8 cellular contexts compared by ENCODE assay signal in the genomic region with DNA sequence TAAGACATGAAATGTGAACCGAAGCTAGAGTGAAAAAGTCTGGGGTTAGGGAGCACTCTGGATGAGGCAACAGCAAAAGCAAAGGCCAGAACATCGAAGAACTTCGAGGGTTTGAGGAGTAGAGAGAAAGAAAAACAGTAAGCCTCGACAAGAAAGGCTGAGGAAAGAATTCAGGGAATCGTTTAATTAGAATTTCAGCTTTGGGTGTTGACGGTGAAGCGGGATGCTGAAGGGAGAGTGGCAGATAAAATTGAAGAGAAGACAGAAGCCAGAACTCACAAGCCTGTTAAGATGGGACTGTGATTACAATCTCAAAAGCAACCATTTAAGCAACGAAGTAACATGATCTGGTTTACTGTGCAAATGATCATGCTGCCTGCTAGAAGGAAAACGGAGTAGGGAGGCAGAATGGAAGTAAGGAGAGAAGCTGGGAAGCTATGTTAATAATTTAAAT. TPM values are rescaled to one million over a fixed set of nuclear protein-coding genes. Genes with fewer than 3 reads are reported as not detected.
DNase-seq lines count a peak whose midpoint lies in the region; ATAC-seq and TF ChIP-seq lines count a peak whose summit lies in the region.

No MANE protein-coding gene starts in this region.

- no peaks in the 10 kb centered on the region for H4K20me1 ChIP-seq in PC-3 (ENCODE audit: low read length)

- H3K27me3 ChIP-seq in PC-3 (ENCODE audit: low read length) (no peaks in the 10 kb centered on the region), esophagus muscularis mucosa (no peaks in the 10 kb centered on the region), rectal smooth muscle tissue (ENCODE audit: control insufficient read depth, insufficient read depth, low read length) (no peaks in the 10 kb centered on the region)

- WGBS in esophagus muscularis mucosa: 36% methylated on average over 9 of the region's 9 CpGs

- TF ChIP-seq POLR2A in esophagus muscularis mucosa (IDR thresholded peaks at IDR 0.05; ENCODE audit: low read depth): no peak

- intact Hi-C loops in PC-3 (cut with micrococcal nuclease): no loop called here
- intact Hi-C loops in esophagus muscularis mucosa (cut with DNase I): no loop called here

- no peaks in the 10 kb centered on the region for H3F3A ChIP-seq in PC-3 (ENCODE audit: low read length, unreplicated experiment)

- POLR2A ChIA-PET in PC-3 (lab: Charles Lee; ENCODE audit: unreplicated experiment): interaction anchor here (0.6 to 1.3 kb wide), 3 partner anchors 16 to 307 kb away, joined by 5 to 10 read pairs (median 8); no protein-coding TSS in a partner anchor

- H3K9me3 ChIP-seq in PC-3 (ENCODE audit: low read length) (no peaks in the 10 kb centered on the region), esophagus muscularis mucosa (no peaks in the 10 kb centered on the region)

- TF ChIP-seq CTCF in PC-3 (conservative IDR thresholded peaks at IDR 0.05; ENCODE audit: low read depth, low read length) (no peak), esophagus muscularis mucosa (IDR thresholded peaks at IDR 0.05) (no peak)

- H3K36me3 ChIP-seq in PC-3 (ENCODE audit: low read depth, low read length): no peaks in the 10 kb centered on the region
- no peaks in the 10 kb centered on the region for H3K36me3 ChIP-seq in esophagus muscularis mucosa
- H3K36me3 ChIP-seq in rectal smooth muscle tissue (ENCODE audit: control insufficient read depth, insufficient read depth, low read length): no peaks in the 10 kb centered on the region

- DNase-seq in ELF-1 (ENCODE audit: low read depth, low spot score) (peak; percentile 62), PC-3 (peak; percentile 38), esophagus muscularis mucosa (ENCODE audit: extremely low spot score) (no peak), NCI-H226 (no peak)
- DNase-seq in effector CD8-positive, alpha-beta T cell (lab: John Stamatoyannopoulos, UW): no peak

- TF ChIP-seq EP300 in esophagus muscularis mucosa (IDR thresholded peaks at IDR 0.05): no peak

- ATAC-seq in PC-3 (peak; percentile 27), GM18517 (IDR thresholded peaks at IDR 0.05; ENCODE audit: unreplicated experiment) (no peak), HG03095 (IDR thresholded peaks at IDR 0.05; ENCODE audit: unreplicated experiment) (no peak)

- H3K79me2 ChIP-seq in PC-3 (ENCODE audit: low read length): peaks cover 9% of the 10 kb centered on the region; the same call in 1 of the 2 replicates

- H3K4me3 ChIP-seq in PC-3 (ENCODE audit: low read length): peak overlapping the region; percentile 80
- H3K4me3 ChIP-seq in esophagus muscularis mucosa: peak overlapping the region in 3 of 4 donors; percentile 78 to 84 (median 81)
- H3K4me3 ChIP-seq in rectal smooth muscle tissue (ENCODE audit: low read length): peak overlapping the region; percentile 49

- H3K27ac ChIP-seq in PC-3 (ENCODE audit: low read length) (peak overlapping the region; percentile 19; the same call in 1 of the 2 replicates), esophagus muscularis mucosa (replicated peaks in 1 of 4) (peak overlapping the region; percentile 91 to 96 (median 94)), rectal smooth muscle tissue (ENCODE audit: low read depth, low read length) (no peak overlapping the region)

- H2AFZ ChIP-seq in PC-3 (ENCODE audit: low read length): peak overlapping the region; percentile 65

- H3K9ac ChIP-seq in PC-3 (ENCODE audit: low read length) (peak overlapping the region; percentile 93), rectal smooth muscle tissue (ENCODE audit: low read length) (peak overlapping the region; percentile 24)

- BruUV-seq in PC-3 (replicated peaks; lab: Mats Ljungman, UMichigan): no TSS peak

- CTCF ChIA-PET in PC-3 (lab: Charles Lee): interaction anchor here (0.6 kb wide), 1 partner anchor 31 kb away, joined by 4 read pairs; no protein-coding TSS in a partner anchor

- peak overlapping the region; percentile 92 for H3K4me2 ChIP-seq in PC-3 (ENCODE audit: low read length)

- H3K4me1 ChIP-seq in PC-3 (ENCODE audit: insufficient read depth, low read length) (peaks cover 14% of the 10 kb centered on the region), esophagus muscularis mucosa (peaks cover 13 to 24% (median 20%) of the 10 kb centered on the region in 4 donors), rectal smooth muscle tissue (ENCODE audit: control insufficient read depth, insufficient read depth, low read length) (no peaks in the 10 kb centered on the region)

- H3K9me2 ChIP-seq in PC-3 (replicated peaks; ENCODE audit: low read length): no peaks in the 10 kb centered on the region

RNA-seq across cellular contexts. Expression of a gene that starts 2.1 kb away (rescaled TPM):
- total RNA-seq in PC-3 (2014; rRNA removed) (1.3 and 2.0 TPM in 2 replicates), esophagus muscularis mucosa (1 to 10 TPM; 4.8 to 5.8 (median 5.5) TPM)

RNA-seq across cellular contexts. Expression of a gene that starts 28.7 kb away (rescaled TPM):
- total RNA-seq in PC-3 (2014; rRNA removed): 469 and 506 TPM in 2 replicates
- total RNA-seq in esophagus muscularis mucosa: 1,000 to 10,000 TPM; 1,242 to 2,218 (median 1,951) TPM

Comparison
In these comparisons a context has a peak if more than half of its experiments do, and no peak if none do; other contexts are left out.
1. DNase-seq: peak in ELF-1 (single experiment) and PC-3 (single experiment); none in esophagus muscularis mucosa (single experiment), NCI-H226 (single experiment) and effector CD8-positive, alpha-beta T cell (single experiment).
2. Peak in every context shown above with its lines, with median percentiles within 50 percentile points of each other: H3K4me3 ChIP-seq.